Comparison of ENCODE assay signal across 8 cellular contexts in the genomic region with DNA sequence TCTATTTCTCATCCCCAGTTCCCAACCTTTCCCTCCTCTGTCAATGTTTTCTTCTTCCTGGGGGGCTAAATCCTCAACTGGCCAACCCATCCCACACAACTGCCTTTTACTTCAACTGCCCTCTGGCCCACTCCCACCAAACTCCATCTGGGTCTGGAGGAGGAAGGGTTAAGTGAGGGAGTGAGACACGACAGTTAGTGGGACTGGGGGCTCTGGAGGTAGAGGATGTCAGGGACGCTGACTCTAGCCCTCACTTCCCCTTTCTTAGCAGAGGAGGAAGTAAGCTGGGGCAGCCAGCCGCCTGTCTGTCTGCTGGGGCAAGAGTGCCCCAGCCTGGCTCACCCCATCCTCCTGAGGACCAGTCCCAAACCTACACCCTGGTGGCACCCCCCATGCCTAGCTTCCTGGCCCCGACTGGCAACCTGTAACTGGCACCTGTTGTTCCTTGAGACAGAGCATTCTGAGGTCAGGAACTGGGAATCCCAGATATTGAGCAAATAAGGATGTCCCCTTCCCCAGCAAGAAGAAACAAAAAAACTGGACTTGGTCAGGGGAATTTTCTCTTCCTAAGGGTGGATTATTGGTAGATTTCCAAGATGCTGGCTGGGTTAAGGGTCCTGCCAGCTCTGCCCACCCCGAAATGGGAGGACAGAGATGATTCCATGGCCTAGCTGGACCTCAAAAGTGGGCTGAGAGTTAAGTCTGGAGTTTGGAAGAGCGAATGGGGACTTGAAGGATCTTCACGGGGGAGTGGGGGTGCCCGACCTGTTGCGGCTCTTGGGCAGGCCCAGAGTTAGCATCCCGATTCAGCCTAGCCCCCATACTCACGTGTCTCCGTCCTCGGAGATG. TPM values are rescaled to one million over a fixed set of nuclear protein-coding genes. Genes with fewer than 3 reads are reported as not detected.
DNase-seq lines count a peak whose midpoint lies in the region; ATAC-seq and TF ChIP-seq lines count a peak whose summit lies in the region.

No MANE protein-coding gene starts in this region.

- H3K4me1 Mint-ChIP-seq in activated T-cell treated with anti-CD3 and anti-CD28 coated beads, Interleukin-2, amount 50 U/mL, for 24 hours (ENCODE audit: low read depth), result peaks cover 58% of the 10 kb centered on the region

- no peak overlapping the region for H2AFZ ChIP-seq in ACC112 (ENCODE audit: low read length, unreplicated experiment)

- peaks cover 16% of the 10 kb centered on the region for H3K27me3 Mint-ChIP-seq in activated T-cell treated with anti-CD3 and anti-CD28 coated beads, Interleukin-2, amount 50 U/mL, for 24 hours

- peaks cover 54% of the 10 kb centered on the region for H3K36me3 Mint-ChIP-seq in activated T-cell treated with anti-CD3 and anti-CD28 coated beads, Interleukin-2, amount 50 U/mL, for 24 hours (ENCODE audit: low read depth)

- peak overlapping the region; percentile 95 for H3K27ac Mint-ChIP-seq in activated T-cell treated with anti-CD3 and anti-CD28 coated beads, Interleukin-2, amount 50 U/mL, for 24 hours

- intact Hi-C loops in cardiac septum (cut with DNase I), result loop anchor here (5.0 kb wide), 1 partner anchor 48 kb away; the partner anchor contains the start of gene AARS2

- H3K4me3 ChIP-seq in ACC112 (ENCODE audit: low read depth, low read length), result peak overlapping the region; percentile 82

- DNase-seq in activated T-cell treated with anti-CD3 and anti-CD28 coated beads, Interleukin-2, amount 50 U/mL, for 24 hours, result no peak
- DNase-seq in cardiac septum (ENCODE audit: low spot score), result peak; percentile 88
- peak; percentile 45 for DNase-seq in renal cortical epithelial cell (ENCODE audit: low read depth)
- no peak for DNase-seq in NCI-H2196 treated with DMSO at 0.1 percent for 48 hours (lab: John Stamatoyannopoulos, UW; ENCODE audit: unreplicated experiment)

- H3K9me3 Mint-ChIP-seq in activated T-cell treated with anti-CD3 and anti-CD28 coated beads, Interleukin-2, amount 50 U/mL, for 24 hours, result no peaks in the 10 kb centered on the region

- peaks cover 13% of the 10 kb centered on the region for H3K27me3 ChIP-seq in ACC112 (ENCODE audit: insufficient read depth, low read length)

- peak; percentile 61 for TF ChIP-seq POLR2A in GM19193 (IDR thresholded peaks at IDR 0.05; ENCODE audit: extremely low read depth, insufficient read depth, insufficient read length)

- peak overlapping the region; percentile 43; the same call in 1 of the 2 replicates for H3K27ac ChIP-seq in ACC112 (ENCODE audit: low read depth, low read length)
- H3K27ac ChIP-seq in KOPT-K1 (ENCODE audit: low read depth, low read length, poor library complexity, severe bottlenecking), result peak overlapping the region; percentile 69

- H3K36me3 ChIP-seq in ACC112 (ENCODE audit: insufficient read depth, low read length) (no peaks in the 10 kb centered on the region), KOPT-K1 (ENCODE audit: insufficient read depth, low read length) (peaks cover 32% of the 10 kb centered on the region; the same call in 1 of the 2 replicates)

- H3K79me2 ChIP-seq in ACC112 (ENCODE audit: control insufficient read depth, insufficient read depth, low read length, unreplicated experiment), result peaks cover 12% of the 10 kb centered on the region

- ATAC-seq in GM18519 (IDR thresholded peaks at IDR 0.05; ENCODE audit: low FRiP score, unreplicated experiment), result no peak

- H3K4me3 Mint-ChIP-seq in activated T-cell treated with anti-CD3 and anti-CD28 coated beads, Interleukin-2, amount 50 U/mL, for 24 hours, result peak overlapping the region; percentile 92

- no peaks in the 10 kb centered on the region for H3K9me3 ChIP-seq in KOPT-K1 (ENCODE audit: insufficient read depth, low read length, poor library complexity, severe bottlenecking)

- peaks cover 11% of the 10 kb centered on the region for H3K4me1 ChIP-seq in ACC112 (ENCODE audit: control insufficient read depth, insufficient read depth, low read length, unreplicated experiment)

RNA-seq across cellular contexts. Expression of gene NFKBIE, which starts 1.0 kb away (rescaled TPM):
- 4.7 TPM for total RNA-seq in cardiac septum
- 17.6 and 28.1 TPM in 2 replicates for total RNA-seq in renal cortical epithelial cell

RNA-seq across cellular contexts. Expression of gene TMEM151B, which starts 5.9 kb away (rescaled TPM):
- total RNA-seq in cardiac septum (0.08 TPM), renal cortical epithelial cell (not detected in 2 replicates)

RNA-seq across cellular contexts. Expression of gene SLC35B2, which starts 7.0 kb away (rescaled TPM):
- 23.2 TPM for total RNA-seq in cardiac septum
- total RNA-seq in renal cortical epithelial cell, result 64.3 and 103 TPM in 2 replicates

RNA-seq across cellular contexts. Expression of gene HSP90AB1, which starts 17.5 kb away (rescaled TPM):
- total RNA-seq in cardiac septum (873 TPM), renal cortical epithelial cell (759 and 823 TPM in 2 replicates)

RNA-seq across cellular contexts. Expression of gene SLC29A1, which starts 41.0 kb away (rescaled TPM):
- 105 TPM for total RNA-seq in cardiac septum
- total RNA-seq in renal cortical epithelial cell, result 15.1 and 15.3 TPM in 2 replicates

Comparison
In these comparisons a context has a peak if more than half of its experiments do, and no peak if none do; other contexts are left out.
1. DNase-seq: peak in cardiac septum (single experiment) and renal cortical epithelial cell (single experiment); none in activated T-cell treated with anti-CD3 and anti-CD28 coated beads, Interleukin-2, amount 50 U/mL, for 24 hours (single experiment) and NCI-H2196 treated with DMSO at 0.1 percent for 48 hours (single experiment).